Comparison of ENCODE assay signal across 1 cellular context in genomic region chrX:1452497-1453389, GRCh38.
TF ChIP-seq lines count a peak whose summit lies in the region.

Gene ASMTL, minus strand, starts transcription at chrX:1452909. Its CDS starts 69 bp downstream, at chrX:1452840.

TF ChIP-seq in HEK293, 187 proteins besides CTCF, POLR2A, EP300 and RAD21 (continued from another document and continues in another):
- TF ChIP-seq ZNF280D (tag by site-specific recombination; IDR thresholded peaks at IDR 0.05) (no peak), ZNF600 (tag by site-specific recombination; IDR thresholded peaks at IDR 0.05) (0 out of 2 replicates have a peak, but pooled peaks have one; percentile 12), ZNF654 (tag by site-specific recombination; IDR thresholded peaks at IDR 0.05; ENCODE audit: low read depth) (no peak), ZNF571 (tag by site-specific recombination; IDR thresholded peaks at IDR 0.05) (no peak), ZBTB11 (tag by site-specific recombination; conservative IDR thresholded peaks at IDR 0.05; ENCODE audit: low read depth) (0 out of 2 replicates have a peak, but pooled peaks have one; percentile 24), ZNF10 (tag by site-specific recombination; IDR thresholded peaks at IDR 0.05) (no peak), ZNF211 (tag by site-specific recombination; IDR thresholded peaks at IDR 0.05; ENCODE audit: low read depth) (no peak), ZSCAN4 (tag by site-specific recombination; IDR thresholded peaks at IDR 0.05) (no peak), ZFP37 (tag by site-specific recombination; IDR thresholded peaks at IDR 0.05) (no peak), ZNF677 (tag by site-specific recombination; IDR thresholded peaks at IDR 0.05) (no peak), ZNF433 (tag by site-specific recombination; IDR thresholded peaks at IDR 0.05; ENCODE audit: low read depth) (no peak), ZNF148 (tag by site-specific recombination; IDR thresholded peaks at IDR 0.05; ENCODE audit: borderline replicate concordance) (no peak), ZBTB17 (tag by site-specific recombination; IDR thresholded peaks at IDR 0.05) (no peak), PRDM10 (tag by site-specific recombination; IDR thresholded peaks at IDR 0.05) (no peak), ZNF398 (tag by site-specific recombination; IDR thresholded peaks at IDR 0.05) (no peak), ZNF624 (tag by site-specific recombination; IDR thresholded peaks at IDR 0.05) (no peak), INSM2 (tag by site-specific recombination; IDR thresholded peaks at IDR 0.05) (no peak), ZNF302 (tag by site-specific recombination; IDR thresholded peaks at IDR 0.05; ENCODE audit: low read depth) (no peak), ZNF623 (tag by site-specific recombination; IDR thresholded peaks at IDR 0.05) (no peak), BCL11B (tag by site-specific recombination; IDR thresholded peaks at IDR 0.05; ENCODE audit: low read depth) (0 out of 2 replicates have a peak, but pooled peaks have one; percentile 39), SP7 (tag by site-specific recombination; IDR thresholded peaks at IDR 0.05) (0 out of 2 replicates have a peak, but pooled peaks have one; percentile 23), ZNF280C (tag by site-specific recombination; IDR thresholded peaks at IDR 0.05) (no peak), HOXC10 (CRISPR knock-in tag; IDR thresholded peaks at IDR 0.05) (no peak), ZNF660 (tag by site-specific recombination; IDR thresholded peaks at IDR 0.05) (no peak), ELK4 (IDR thresholded peaks at IDR 0.05; ENCODE audit: borderline replicate concordance, low read depth, low read length) (no peak), ZNF169 (tag by site-specific recombination; IDR thresholded peaks at IDR 0.05) (no peak), ZNF639 (tag by site-specific recombination; IDR thresholded peaks at IDR 0.05) (no peak), ZNF488 (tag by site-specific recombination; IDR thresholded peaks at IDR 0.05) (no peak), ZNF248 (tag by site-specific recombination; IDR thresholded peaks at IDR 0.05) (no peak), ZNF114 (tag by site-specific recombination; IDR thresholded peaks at IDR 0.05) (no peak)
